ENCODE assay signal across 25 cellular contexts in genomic region chr10:9992656-9993055, GRCh38.
A peak's percentile ranks its signal among the peaks of the same experiment; 100 is the strongest.
DNase-seq lines count a peak whose midpoint lies in the region; TF ChIP-seq lines count a peak whose summit lies in the region.
"Had no signal": no experiment of that assay in that cellular context is flagged by ENCODE, and none has a peak within 500 bp of the region (broad histone marks: within the 10 kb centered on the region; RNA-seq: fewer than 3 reads in every experiment).

No MANE protein-coding gene starts in this region.

- H3K9me3 ChIP-seq in Karpas-422 (ENCODE audit: low read length): no peaks in the 10 kb centered on the region
- H3K9me3 ChIP-seq: Caco-2, esophagus muscularis mucosa, upper lobe of right lung had no signal

- H3K4me3 Mint-ChIP-seq in chondrocyte (ENCODE audit: unreplicated experiment): no peak overlapping the region
- no peak overlapping the region for H3K4me3 Mint-ChIP-seq in progenitor cell of endocrine pancreas (ENCODE audit: low read depth)
- no peak overlapping the region for H3K4me3 Mint-ChIP-seq in CD14-positive monocyte
- H3K4me3 Mint-ChIP-seq: activated B cell treated with CpG ODN at 0.5 μM for 24 hours; activated CD8-positive, alpha-beta memory T cell treated with anti-CD3 and anti-CD28 coated beads, Interleukin-2, amount 10 ng/mL, durations not matched to agents 7 days and 5 days; activated naive CD8-positive, alpha-beta T cell treated with anti-CD3 and anti-CD28 coated beads, Interleukin-2, amount 50 U/mL, for 24 hours; central memory CD8-positive, alpha-beta T cell; dendritic cell treated with granulocyte-macrophage colony-stimulating factor and Interleukin-4, amounts not matched to agents 40 ng/mL and 50 ng/mL, for 4 days had no signal

- H3K4me1 ChIP-seq in Karpas-422 (ENCODE audit: low read length): peaks cover 36% of the 10 kb centered on the region
- H3K4me1 ChIP-seq: BLaER1 treated with 17β-estradiol and CSF1 and Interleukin-3, amounts not matched to agents 10 nM and 100 nM; Caco-2; esophagus muscularis mucosa; upper lobe of right lung had no signal

- H3K9ac ChIP-seq in Karpas-422 (ENCODE audit: low read length): no peak overlapping the region
- H3K9ac ChIP-seq: BLaER1 treated with 17β-estradiol and CSF1 and Interleukin-3, amounts not matched to agents 10 nM and 100 nM had no signal

- no peak overlapping the region for H3K4me3 ChIP-seq in Karpas-422 (ENCODE audit: low read length)
- H3K4me3 ChIP-seq: BLaER1 treated with 17β-estradiol and CSF1 and Interleukin-3, amounts not matched to agents 10 nM and 100 nM; esophagus muscularis mucosa; skin epidermis; upper lobe of right lung had no signal

- H3K27ac Mint-ChIP-seq in chondrocyte (ENCODE audit: unreplicated experiment) (no peak overlapping the region), progenitor cell of endocrine pancreas (no peak overlapping the region), CD14-positive monocyte (no peak overlapping the region)
- H3K27ac Mint-ChIP-seq: activated B cell treated with CpG ODN at 0.5 μM for 24 hours; activated CD8-positive, alpha-beta memory T cell treated with anti-CD3 and anti-CD28 coated beads, Interleukin-2, amount 10 ng/mL, durations not matched to agents 7 days and 5 days; activated naive CD8-positive, alpha-beta T cell treated with anti-CD3 and anti-CD28 coated beads, Interleukin-2, amount 50 U/mL, for 24 hours; dendritic cell treated with granulocyte-macrophage colony-stimulating factor and Interleukin-4, amounts not matched to agents 40 ng/mL and 50 ng/mL, for 4 days had no signal

- peak overlapping the region; percentile 60 for H2AFZ ChIP-seq in Karpas-422 (ENCODE audit: low read length)

- intact Hi-C loops in CD14-positive monocyte (cut with micrococcal nuclease): no loop called here

- H3K36me3 ChIP-seq in Karpas-422 (ENCODE audit: insufficient read depth, low read length): no peaks in the 10 kb centered on the region
- H3K36me3 ChIP-seq: BLaER1 treated with 17β-estradiol and CSF1 and Interleukin-3, amounts not matched to agents 10 nM and 100 nM; esophagus muscularis mucosa; upper lobe of right lung had no signal

- H4K20me1 ChIP-seq in Karpas-422 (ENCODE audit: insufficient read depth, low read depth, low read length): no peaks in the 10 kb centered on the region
- H4K20me1 ChIP-seq: BLaER1 treated with 17β-estradiol and CSF1 and Interleukin-3, amounts not matched to agents 10 nM and 100 nM had no signal

- H3K36me3 Mint-ChIP-seq in chondrocyte (ENCODE audit: low read depth) (no peaks in the 10 kb centered on the region), progenitor cell of endocrine pancreas (ENCODE audit: insufficient read depth) (no peaks in the 10 kb centered on the region), CD14-positive monocyte (no peaks in the 10 kb centered on the region)
- H3K36me3 Mint-ChIP-seq: activated CD8-positive, alpha-beta memory T cell treated with anti-CD3 and anti-CD28 coated beads, Interleukin-2, amount 10 ng/mL, durations not matched to agents 7 days and 5 days had no signal

- H3K27ac ChIP-seq in Karpas-422 (ENCODE audit: low read length): peak overlapping the region; percentile 57; the same call in 1 of the 2 replicates
- H3K27ac ChIP-seq: BLaER1 treated with 17β-estradiol and CSF1 and Interleukin-3, amounts not matched to agents 10 nM and 100 nM; esophagus muscularis mucosa; skin epidermis; upper lobe of right lung had no signal

- no peaks in the 10 kb centered on the region for H3K27me3 ChIP-seq in Karpas-422 (ENCODE audit: low read length)
- H3K27me3 ChIP-seq: BLaER1 treated with 17β-estradiol and CSF1 and Interleukin-3, amounts not matched to agents 10 nM and 100 nM; esophagus muscularis mucosa; upper lobe of right lung had no signal

- H3K79me2 ChIP-seq in Karpas-422 (ENCODE audit: low read length): no peaks in the 10 kb centered on the region

- peaks cover 5% of the 10 kb centered on the region for H3K4me1 Mint-ChIP-seq in chondrocyte (ENCODE audit: low read depth)
- no peaks in the 10 kb centered on the region for H3K4me1 Mint-ChIP-seq in progenitor cell of endocrine pancreas (ENCODE audit: low read depth)
- no peaks in the 10 kb centered on the region for H3K4me1 Mint-ChIP-seq in CD14-positive monocyte
- H3K4me1 Mint-ChIP-seq: activated B cell treated with CpG ODN at 0.5 μM for 24 hours; activated CD8-positive, alpha-beta memory T cell treated with anti-CD3 and anti-CD28 coated beads, Interleukin-2, amount 10 ng/mL, durations not matched to agents 7 days and 5 days; activated naive CD8-positive, alpha-beta T cell treated with anti-CD3 and anti-CD28 coated beads, Interleukin-2, amount 50 U/mL, for 24 hours; central memory CD8-positive, alpha-beta T cell had no signal

- H3K4me2 ChIP-seq in Karpas-422 (ENCODE audit: low read depth, low read length, poor library complexity, severe bottlenecking): peak overlapping the region; percentile 4
- H3K4me2 ChIP-seq: BLaER1 treated with 17β-estradiol and CSF1 and Interleukin-3, amounts not matched to agents 10 nM and 100 nM had no signal

- no peaks in the 10 kb centered on the region for H3K9me2 ChIP-seq in Karpas-422 (replicated peaks; ENCODE audit: insufficient read depth, low read length)

- TF ChIP-seq CTCF in chondrocyte (IDR thresholded peaks at IDR 0.05) (peak; percentile 22), progenitor cell of endocrine pancreas (IDR thresholded peaks at IDR 0.05; ENCODE audit: unreplicated experiment) (peak; percentile 7), CD14-positive monocyte (IDR thresholded peaks at IDR 0.05) (no peak)

- H3K27me3 Mint-ChIP-seq in chondrocyte (ENCODE audit: low read depth): no peaks in the 10 kb centered on the region
- H3K27me3 Mint-ChIP-seq in progenitor cell of endocrine pancreas: peaks cover 5% of the 10 kb centered on the region
- H3K27me3 Mint-ChIP-seq in CD14-positive monocyte (ENCODE audit: low read depth in 3 of 3): no peaks in the 10 kb centered on the region
- H3K27me3 Mint-ChIP-seq: activated B cell treated with CpG ODN at 0.5 μM for 24 hours; activated CD8-positive, alpha-beta memory T cell treated with anti-CD3 and anti-CD28 coated beads, Interleukin-2, amount 10 ng/mL, durations not matched to agents 7 days and 5 days; activated naive CD8-positive, alpha-beta T cell treated with anti-CD3 and anti-CD28 coated beads, Interleukin-2, amount 50 U/mL, for 24 hours; central memory CD8-positive, alpha-beta T cell; dendritic cell treated with granulocyte-macrophage colony-stimulating factor and Interleukin-4, amounts not matched to agents 40 ng/mL and 50 ng/mL, for 4 days had no signal

- H3K9me3 Mint-ChIP-seq in chondrocyte (ENCODE audit: low read depth) (peaks cover under 1% of the 10 kb centered on the region), progenitor cell of endocrine pancreas (ENCODE audit: low read depth) (no peaks in the 10 kb centered on the region), CD14-positive monocyte (peaks cover 0 to 10% (median 6%) of the 10 kb centered on the region in 7 donors)
- H3K9me3 Mint-ChIP-seq: central memory CD8-positive, alpha-beta T cell had no signal

- no peak for DNase-seq in Karpas-422
- no peak for DNase-seq in chondrocyte (ENCODE audit: low spot score)
- DNase-seq in iPS-NIHi11 (ENCODE audit: low spot score): peak; percentile 41
- no peak for DNase-seq in progenitor cell of endocrine pancreas (ENCODE audit: low spot score, unreplicated experiment)
- DNase-seq in NOMO-1 treated with dmso at 0.1 percent for 144 hours (lab: John Stamatoyannopoulos, UW; ENCODE audit: unreplicated experiment): no peak
- DNase-seq in EL: no peak
- no peak for DNase-seq in CD14-positive monocyte (ENCODE audit: low spot score)
- DNase-seq: activated B cell treated with CpG ODN at 0.5 μM for 24 hours; activated CD8-positive, alpha-beta memory T cell treated with anti-CD3 and anti-CD28 coated beads, Interleukin-2, amount 10 ng/mL, durations not matched to agents 7 days and 5 days; activated naive CD8-positive, alpha-beta T cell treated with anti-CD3 and anti-CD28 coated beads, Interleukin-2, amount 50 U/mL, for 24 hours; activated T-cell treated with anti-CD3 and anti-CD28 coated beads, Interleukin-2, amount 50 U/mL, for 48 hours; Caco-2; DMS53; foreskin melanocyte; hippocampal formation; MV-4-11; NCI-H146; stimulated activated naive CD4-positive, alpha-beta T cell; T1000; upper lobe of right lung had no signal
